In the genomic region with DNA sequence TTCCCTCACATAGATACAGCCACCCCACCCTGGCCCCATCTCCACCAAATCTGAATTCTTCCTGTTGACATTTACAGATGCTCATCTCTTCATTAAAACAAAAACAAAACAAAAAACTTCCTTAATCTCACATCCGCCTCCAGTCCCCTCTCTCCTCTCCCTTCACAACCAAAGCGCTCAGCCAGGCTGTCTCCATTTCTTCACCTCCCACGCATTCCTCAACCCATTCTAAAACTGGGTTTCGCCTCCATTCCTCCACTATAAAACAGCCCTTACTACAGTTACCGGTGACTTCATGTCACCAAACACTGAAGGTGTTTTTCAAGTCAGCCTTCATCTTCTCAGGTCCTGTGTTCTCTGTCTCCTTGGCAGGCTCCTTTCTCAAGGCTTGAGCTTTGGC, we compare ENCODE assay signal across 11 cellular contexts. TPM values are rescaled to one million over a fixed set of nuclear protein-coding genes. Genes with fewer than 3 reads are reported as not detected.
DNase-seq lines count a peak whose midpoint lies in the region; ATAC-seq and TF ChIP-seq lines count a peak whose summit lies in the region.
"Had no signal": no experiment of that assay in that cellular context is flagged by ENCODE, and none has a peak within 500 bp of the region (broad histone marks: within the 10 kb centered on the region; RNA-seq: fewer than 3 reads in every experiment).

No MANE protein-coding gene starts in this region.

- H3K4me3 ChIP-seq in GM23338 = no peak overlapping the region
- H3K4me3 ChIP-seq: BLaER1 treated with 17β-estradiol and CSF1 and Interleukin-3, amounts not matched to agents 10 nM and 100 nM had no signal

- H3K36me3 ChIP-seq in GM23338 (ENCODE audit: insufficient read depth) = no peaks in the 10 kb centered on the region

- DNase-seq in GM23338 (ENCODE audit: low spot score) (no peak), amniotic epithelial cell (ENCODE audit: low read depth) (peak; percentile 50), left kidney (ENCODE audit: low read depth, low spot score) (peak; percentile 94), renal cortical epithelial cell (ENCODE audit: low read depth) (peak; percentile 14), NCI-H69 (lab: John Stamatoyannopoulos, UW) (no peak)
- no peak for DNase-seq in activated T-cell treated with anti-CD3 and anti-CD28 coated beads, Interleukin-2, amount 50 U/mL, for 4 hours
- DNase-seq in CD4-positive, alpha-beta T cell = no peak
- DNase-seq: dermis blood vessel endothelial cell; stimulated activated naive CD4-positive, alpha-beta T cell had no signal

- intact Hi-C loops in CD4-positive, alpha-beta T cell (cut with DNase I, micrococcal nuclease) = no loop called here

- H3K27me3 Mint-ChIP-seq in GM23338 (ENCODE audit: insufficient read depth, low read depth, poor library complexity) = peaks cover 25% of the 10 kb centered on the region
- H3K27me3 Mint-ChIP-seq in activated T-cell treated with anti-CD3 and anti-CD28 coated beads, Interleukin-2, amount 50 U/mL, for 4 hours (ENCODE audit: low read depth) = no peaks in the 10 kb centered on the region
- no peaks in the 10 kb centered on the region for H3K27me3 Mint-ChIP-seq in CD4-positive, alpha-beta T cell

- no peak for ATAC-seq in GM23338
- ATAC-seq in activated T-cell treated with anti-CD3 and anti-CD28 coated beads, Interleukin-2, amount 50 U/mL, for 4 hours = no peak
- no peak for ATAC-seq in HG02840 (IDR thresholded peaks at IDR 0.05; ENCODE audit: low FRiP score, unreplicated experiment)
- no peak for ATAC-seq in CD4-positive, alpha-beta T cell (ENCODE audit: poor library complexity)

- peaks cover 41% of the 10 kb centered on the region for H3K4me1 Mint-ChIP-seq in GM23338
- no peaks in the 10 kb centered on the region for H3K4me1 Mint-ChIP-seq in activated T-cell treated with anti-CD3 and anti-CD28 coated beads, Interleukin-2, amount 50 U/mL, for 4 hours (ENCODE audit: low read depth)
- H3K4me1 Mint-ChIP-seq in CD4-positive, alpha-beta T cell (ENCODE audit: low read depth) = no peaks in the 10 kb centered on the region

- H4K20me1 ChIP-seq in GM23338 (replicated peaks; ENCODE audit: insufficient read depth) = no peaks in the 10 kb centered on the region; the same call in 1 of the 2 replicates
- H4K20me1 ChIP-seq: BLaER1 treated with 17β-estradiol and CSF1 and Interleukin-3, amounts not matched to agents 10 nM and 100 nM had no signal

- H3K9me3 ChIP-seq in CD4-positive, alpha-beta T cell (ENCODE audit: control insufficient read depth, low read length) = no peaks in the 10 kb centered on the region
- H3K9me3 ChIP-seq: BLaER1 treated with 17β-estradiol and CSF1 and Interleukin-3, amounts not matched to agents 10 nM and 100 nM had no signal

- H3K27ac ChIP-seq in GM23338 (ENCODE audit: low read depth) = peak overlapping the region; percentile 10; the same call in 1 of the 2 replicates
- H3K27ac ChIP-seq in CD4-positive, alpha-beta T cell (ENCODE audit: low read depth, low read length) = no peak overlapping the region
- H3K27ac ChIP-seq: BLaER1 treated with 17β-estradiol and CSF1 and Interleukin-3, amounts not matched to agents 10 nM and 100 nM had no signal

- peaks cover 34% of the 10 kb centered on the region for H3K4me1 ChIP-seq in GM23338 (ENCODE audit: insufficient read depth)

- H3K9me2 ChIP-seq in GM23338 (ENCODE audit: insufficient read depth) = no peaks in the 10 kb centered on the region

- peak overlapping the region; percentile 60; the same call in 1 of the 2 replicates for H3K4me2 ChIP-seq in GM23338
- H3K4me2 ChIP-seq: BLaER1 treated with 17β-estradiol and CSF1 and Interleukin-3, amounts not matched to agents 10 nM and 100 nM had no signal

- no peaks in the 10 kb centered on the region for H3K9me3 Mint-ChIP-seq in GM23338
- no peaks in the 10 kb centered on the region for H3K9me3 Mint-ChIP-seq in activated T-cell treated with anti-CD3 and anti-CD28 coated beads, Interleukin-2, amount 50 U/mL, for 4 hours
- H3K9me3 Mint-ChIP-seq in CD4-positive, alpha-beta T cell = no peaks in the 10 kb centered on the region

- H3F3A ChIP-seq in GM23338 (replicated peaks; ENCODE audit: low read depth) = no peaks in the 10 kb centered on the region

- POLR2A ChIA-PET in CD4-positive, alpha-beta T cell (lab: Charles Lee) = no interaction called here

- H3K27ac Mint-ChIP-seq in GM23338 = no peak overlapping the region
- H3K27ac Mint-ChIP-seq in CD4-positive, alpha-beta T cell = no peak overlapping the region

- no peak for TF ChIP-seq CTCF in GM23338 (conservative IDR thresholded peaks at IDR 0.05; ENCODE audit: low read depth in 2 of 2)
- no peak for TF ChIP-seq CTCF in CD4-positive, alpha-beta T cell (IDR thresholded peaks at IDR 0.05)

- H3K36me3 Mint-ChIP-seq in GM23338 (ENCODE audit: low read depth) = no peaks in the 10 kb centered on the region
- no peaks in the 10 kb centered on the region for H3K36me3 Mint-ChIP-seq in activated T-cell treated with anti-CD3 and anti-CD28 coated beads, Interleukin-2, amount 50 U/mL, for 4 hours (ENCODE audit: insufficient read depth)
- no peaks in the 10 kb centered on the region for H3K36me3 Mint-ChIP-seq in CD4-positive, alpha-beta T cell (ENCODE audit: low read depth)

- no peaks in the 10 kb centered on the region for H3K79me2 ChIP-seq in GM23338 (replicated peaks; ENCODE audit: insufficient read depth)

- no peaks in the 10 kb centered on the region for H3K27me3 ChIP-seq in GM23338 (ENCODE audit: insufficient read depth)
- no peaks in the 10 kb centered on the region for H3K27me3 ChIP-seq in CD4-positive, alpha-beta T cell (ENCODE audit: control insufficient read depth, insufficient read depth, low read length)
- H3K27me3 ChIP-seq: BLaER1 treated with 17β-estradiol and CSF1 and Interleukin-3, amounts not matched to agents 10 nM and 100 nM had no signal

- peak overlapping the region; percentile 11; the same call in 1 of the 3 replicates for H3K4me3 Mint-ChIP-seq in GM23338
- no peak overlapping the region for H3K4me3 Mint-ChIP-seq in activated T-cell treated with anti-CD3 and anti-CD28 coated beads, Interleukin-2, amount 50 U/mL, for 4 hours
- H3K4me3 Mint-ChIP-seq in CD4-positive, alpha-beta T cell = no peak overlapping the region

- peak overlapping the region; percentile 40; the same call in 1 of the 2 replicates for H2AFZ ChIP-seq in GM23338

- CTCF ChIA-PET in CD4-positive, alpha-beta T cell (lab: Charles Lee) = no interaction called here

TF ChIP-seq in GM23338, 12 proteins besides CTCF, POLR2A, EP300 and RAD21:
- TF ChIP-seq POLR2AphosphoS5 (IDR thresholded peaks at IDR 0.05; ENCODE audit: low read depth) (no peak), NANOG (IDR thresholded peaks at IDR 0.05; ENCODE audit: borderline replicate concordance) (no peak), ZNF331 (CRISPR knock-in tag; IDR thresholded peaks at IDR 0.05; ENCODE audit: low read depth) (no peak), STAT1 (IDR thresholded peaks at IDR 0.05; ENCODE audit: unreplicated experiment) (no peak)

RNA-seq across cellular contexts. Expression of gene BACE1-AS, which starts 9.6 kb away (rescaled TPM):
- total RNA-seq in GM23338 (2014; rRNA removed; shearing (Covaris generic)) = 8.5 and 10.6 TPM in 2 replicates
- 18.6 and 19.6 TPM in 2 replicates for polyA plus RNA-seq in GM23338 (2016; fragmentation: Nextera tagmentation; extraction: Ambion mirVana)
- total RNA-seq in renal cortical epithelial cell = 0.87 and 5.0 TPM in 2 replicates
- total RNA-seq in activated T-cell treated with anti-CD3 and anti-CD28 coated beads, Interleukin-2, amount 50 U/mL, for 4 hours = 1 to 10 TPM; 3.1 to 3.3 (median 3.2) TPM
- total RNA-seq in CD4-positive, alpha-beta T cell = 1 to 10 TPM in 1 of 2 experiments, under 1 TPM in 1; 0.99 to 1.2 TPM

RNA-seq across cellular contexts. Expression of gene BACE1, which starts 15.3 kb away (rescaled TPM):
- total RNA-seq in GM23338 (2014; rRNA removed; shearing (Covaris generic)) = 7.2 and 9.2 TPM in 2 replicates
- polyA plus RNA-seq in GM23338 (2016; fragmentation: Nextera tagmentation; extraction: Ambion mirVana) = 1.9 and 2.4 TPM in 2 replicates
- total RNA-seq in renal cortical epithelial cell = 4.2 and 27.3 TPM in 2 replicates
- total RNA-seq in activated T-cell treated with anti-CD3 and anti-CD28 coated beads, Interleukin-2, amount 50 U/mL, for 4 hours = 1 to 10 TPM in 1 of 3 donors, under 1 TPM in 2; 0.37 to 1.0 (median 0.48) TPM
- total RNA-seq in CD4-positive, alpha-beta T cell = under 1 TPM; 0.38 to 0.59 TPM

RNA-seq across cellular contexts. Expression of gene CEP164, which starts 26.9 kb away (rescaled TPM):
- 13.9 and 18.0 TPM in 2 replicates for total RNA-seq in GM23338 (2014; rRNA removed; shearing (Covaris generic))
- 23.5 and 23.8 TPM in 2 replicates for polyA plus RNA-seq in GM23338 (2016; fragmentation: Nextera tagmentation; extraction: Ambion mirVana)
- total RNA-seq in renal cortical epithelial cell = 21.2 and 24.1 TPM in 2 replicates
- 10 to 100 TPM; 35.7 to 44.0 (median 36.5) TPM for total RNA-seq in activated T-cell treated with anti-CD3 and anti-CD28 coated beads, Interleukin-2, amount 50 U/mL, for 4 hours
- total RNA-seq in CD4-positive, alpha-beta T cell = 10 to 100 TPM; 33.0 to 36.7 TPM

Comparison
In these comparisons a context has a peak if more than half of its experiments do, and no peak if none do; other contexts are left out.
1. DNase-seq: peak in amniotic epithelial cell (single experiment), left kidney (single experiment) and renal cortical epithelial cell (single experiment); none in GM23338 (single experiment), NCI-H69 (single experiment), activated T-cell treated with anti-CD3 and anti-CD28 coated beads, Interleukin-2, amount 50 U/mL, for 4 hours (single experiment) and CD4-positive, alpha-beta T cell (0 of 10).